ENCODE assay signal across 8 cellular contexts in the genomic region with DNA sequence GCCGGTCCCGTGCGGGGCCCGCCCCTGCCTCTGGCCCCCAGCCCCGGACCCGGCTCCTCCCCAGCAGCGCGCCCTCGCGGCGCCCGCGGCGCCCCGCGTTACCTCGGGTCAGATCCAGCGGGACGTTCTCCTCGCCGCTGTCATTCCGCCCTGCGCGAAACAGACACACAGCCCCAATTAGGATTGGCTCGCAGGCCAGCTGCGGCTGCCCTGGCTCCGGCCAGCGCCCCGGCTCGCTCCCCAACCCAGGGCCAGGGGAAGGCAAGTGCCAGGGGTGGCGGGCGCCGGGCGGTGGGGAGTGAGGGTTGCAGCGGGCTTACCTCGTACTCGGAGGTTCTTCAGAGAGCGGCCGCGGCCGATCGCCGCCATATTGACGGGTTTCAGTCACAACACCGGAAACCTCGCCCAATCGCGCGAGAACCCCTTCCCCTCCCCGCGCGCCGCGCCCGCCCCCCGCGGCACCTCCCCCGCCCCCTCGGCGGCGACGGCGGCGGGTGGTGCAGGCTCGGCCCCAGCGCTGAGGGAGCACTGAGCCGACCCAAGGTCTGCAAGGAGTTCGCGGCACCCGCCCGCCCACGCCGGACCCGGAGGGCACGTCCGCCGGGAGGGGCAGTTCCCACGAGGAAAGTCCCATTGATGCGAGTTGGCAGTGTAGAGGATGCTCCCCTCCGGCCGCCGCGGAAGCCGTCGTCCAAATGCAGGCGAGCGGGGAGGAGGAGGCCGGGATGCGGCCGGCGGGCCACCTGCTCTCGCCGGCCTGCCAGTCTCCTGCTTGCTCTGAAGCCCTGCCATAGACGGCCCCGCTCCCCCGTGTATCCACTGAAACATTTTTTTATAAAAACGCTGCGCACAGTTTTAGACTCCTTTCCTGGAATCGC. TPM values are rescaled to one million over a fixed set of nuclear protein-coding genes. Genes with fewer than 3 reads are reported as not detected.
A peak's percentile ranks its signal among the peaks of the same experiment; 100 is the strongest.
DNase-seq lines count a peak whose midpoint lies in the region; ATAC-seq and TF ChIP-seq lines count a peak whose summit lies in the region.

A gene with protein sequence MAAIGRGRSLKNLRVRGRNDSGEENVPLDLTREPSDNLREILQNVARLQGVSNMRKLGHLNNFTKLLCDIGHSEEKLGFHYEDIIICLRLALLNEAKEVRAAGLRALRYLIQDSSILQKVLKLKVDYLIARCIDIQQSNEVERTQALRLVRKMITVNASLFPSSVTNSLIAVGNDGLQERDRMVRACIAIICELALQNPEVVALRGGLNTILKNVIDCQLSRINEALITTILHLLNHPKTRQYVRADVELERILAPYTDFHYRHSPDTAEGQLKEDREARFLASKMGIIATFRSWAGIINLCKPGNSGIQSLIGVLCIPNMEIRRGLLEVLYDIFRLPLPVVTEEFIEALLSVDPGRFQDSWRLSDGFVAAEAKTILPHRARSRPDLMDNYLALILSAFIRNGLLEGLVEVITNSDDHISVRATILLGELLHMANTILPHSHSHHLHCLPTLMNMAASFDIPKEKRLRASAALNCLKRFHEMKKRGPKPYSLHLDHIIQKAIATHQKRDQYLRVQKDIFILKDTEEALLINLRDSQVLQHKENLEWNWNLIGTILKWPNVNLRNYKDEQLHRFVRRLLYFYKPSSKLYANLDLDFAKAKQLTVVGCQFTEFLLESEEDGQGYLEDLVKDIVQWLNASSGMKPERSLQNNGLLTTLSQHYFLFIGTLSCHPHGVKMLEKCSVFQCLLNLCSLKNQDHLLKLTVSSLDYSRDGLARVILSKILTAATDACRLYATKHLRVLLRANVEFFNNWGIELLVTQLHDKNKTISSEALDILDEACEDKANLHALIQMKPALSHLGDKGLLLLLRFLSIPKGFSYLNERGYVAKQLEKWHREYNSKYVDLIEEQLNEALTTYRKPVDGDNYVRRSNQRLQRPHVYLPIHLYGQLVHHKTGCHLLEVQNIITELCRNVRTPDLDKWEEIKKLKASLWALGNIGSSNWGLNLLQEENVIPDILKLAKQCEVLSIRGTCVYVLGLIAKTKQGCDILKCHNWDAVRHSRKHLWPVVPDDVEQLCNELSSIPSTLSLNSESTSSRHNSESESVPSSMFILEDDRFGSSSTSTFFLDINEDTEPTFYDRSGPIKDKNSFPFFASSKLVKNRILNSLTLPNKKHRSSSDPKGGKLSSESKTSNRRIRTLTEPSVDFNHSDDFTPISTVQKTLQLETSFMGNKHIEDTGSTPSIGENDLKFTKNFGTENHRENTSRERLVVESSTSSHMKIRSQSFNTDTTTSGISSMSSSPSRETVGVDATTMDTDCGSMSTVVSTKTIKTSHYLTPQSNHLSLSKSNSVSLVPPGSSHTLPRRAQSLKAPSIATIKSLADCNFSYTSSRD (N-terminal part only) (minus strand): TSS at position 391 of the 878 bp plus-strand sequence. CDS start 22 bp downstream, at position 369.

- no peaks in the 10 kb centered on the region for H3K9me2 ChIP-seq in SU-DHL-6 (replicated peaks; ENCODE audit: insufficient read depth, low read length)

- H3K27me3 Mint-ChIP-seq in activated naive CD8-positive, alpha-beta T cell treated with anti-CD3 and anti-CD28 coated beads, Interleukin-2, amount 10 ng/mL, durations not matched to agents 7 days and 5 days: peaks cover 23% of the 10 kb centered on the region

- H3K4me3 ChIP-seq in GM12865 (ENCODE audit: low read depth, low read length) (peak within 1 kb of the TSS; percentile 95), SU-DHL-6 (ENCODE audit: insufficient read depth, low read length, poor library complexity, severe bottlenecking) (peak within 1 kb of the TSS; percentile 100), parathyroid adenoma (ENCODE audit: low read depth, low read length) (peak within 1 kb of the TSS; percentile 97), tibial artery (peak within 1 kb of the TSS; percentile 99)

- H3K36me3 ChIP-seq in SU-DHL-6 (ENCODE audit: low read length): 0 out of 2 replicates have a peak, but pooled peaks cover 5% of the 10 kb centered on the region
- no peaks in the 10 kb centered on the region for H3K36me3 ChIP-seq in parathyroid adenoma (ENCODE audit: control insufficient read depth, insufficient read depth, low read length)
- peaks cover 0 to 6% (median 0%) of the 10 kb centered on the region in 3 donors for H3K36me3 ChIP-seq in tibial artery

- H3K4me3 Mint-ChIP-seq in activated naive CD8-positive, alpha-beta T cell treated with anti-CD3 and anti-CD28 coated beads, Interleukin-2, amount 10 ng/mL, durations not matched to agents 7 days and 5 days: peak within 1 kb of the TSS; percentile 96

- POLR2A ChIA-PET in activated naive CD8-positive, alpha-beta T cell treated with anti-CD3 and anti-CD28 coated beads, Interleukin-2, amount 10 ng/mL, durations not matched to agents 7 days and 5 days (lab: Charles Lee): interaction anchor here (0.6 to 1.0 kb wide), 3 partner anchors 22 to 142 kb away, joined by 3 to 4 read pairs (median 3); no protein-coding TSS in a partner anchor

- TF ChIP-seq CTCF in GM12865 (IDR thresholded peaks at IDR 0.05; ENCODE audit: insufficient read depth, low read depth, low read length, missing control alignments): no peak
- no peak for TF ChIP-seq CTCF in SU-DHL-6 (IDR thresholded peaks at IDR 0.05; ENCODE audit: insufficient read depth, low read length, poor library complexity, severe bottlenecking)
- no peak for TF ChIP-seq CTCF in parathyroid adenoma (IDR thresholded peaks at IDR 0.05)
- no peak for TF ChIP-seq CTCF in tibial artery (IDR thresholded peaks at IDR 0.05)

- H3K27ac ChIP-seq in SU-DHL-6 (ENCODE audit: low read depth, low read length): peak within 1 kb of the TSS; percentile 80
- peak within 1 kb of the TSS; percentile 96 for H3K27ac ChIP-seq in parathyroid adenoma
- peak within 1 kb of the TSS; percentile 99 to 100 for H3K27ac ChIP-seq in tibial artery

- DNase-seq in GM12865 (ENCODE audit: low read depth) (peak; percentile 94), NCI-H1105 treated with DMSO at 0.1 percent for 48 hours (lab: John Stamatoyannopoulos, UW) (peak; percentile 86), head of caudate nucleus (peak; percentile 83 to 96 (median 93)), tibial artery (peak; percentile 88 to 95)
- peak; percentile 95 for DNase-seq in activated naive CD8-positive, alpha-beta T cell treated with anti-CD3 and anti-CD28 coated beads, Interleukin-2, amount 10 ng/mL, durations not matched to agents 7 days and 5 days

- H3K79me2 ChIP-seq in SU-DHL-6 (ENCODE audit: insufficient read depth, low read length) (peaks cover 40% of the 10 kb centered on the region), parathyroid adenoma (peaks cover 21% of the 10 kb centered on the region)

- H3K27ac Mint-ChIP-seq in activated naive CD8-positive, alpha-beta T cell treated with anti-CD3 and anti-CD28 coated beads, Interleukin-2, amount 10 ng/mL, durations not matched to agents 7 days and 5 days: peak within 1 kb of the TSS; percentile 97

- H3K9me3 Mint-ChIP-seq in activated naive CD8-positive, alpha-beta T cell treated with anti-CD3 and anti-CD28 coated beads, Interleukin-2, amount 10 ng/mL, durations not matched to agents 7 days and 5 days: no peaks in the 10 kb centered on the region

- intact Hi-C loops in head of caudate nucleus (cut with DNase I) (loop anchor here (5.0 kb wide), 1 partner anchor 82 kb away; no protein-coding TSS in a partner anchor), tibial artery (cut with DNase I; ENCODE audit: low total_unique reads) (loop anchor here (5.0 kb wide), 1 partner anchor 57 kb away; no protein-coding TSS in a partner anchor)

- H3K4me1 ChIP-seq in parathyroid adenoma (no peaks in the 10 kb centered on the region), tibial artery (peaks cover 0 to 44% (median 18%) of the 10 kb centered on the region in 4 donors)

- peaks cover 25% of the 10 kb centered on the region for H3K36me3 Mint-ChIP-seq in activated naive CD8-positive, alpha-beta T cell treated with anti-CD3 and anti-CD28 coated beads, Interleukin-2, amount 10 ng/mL, durations not matched to agents 7 days and 5 days

- ATAC-seq in HG02678 (IDR thresholded peaks at IDR 0.05; ENCODE audit: unreplicated experiment): peak; percentile 72
- ATAC-seq in activated naive CD8-positive, alpha-beta T cell treated with anti-CD3 and anti-CD28 coated beads, Interleukin-2, amount 10 ng/mL, durations not matched to agents 7 days and 5 days (ENCODE audit: low read depth): peak; percentile 75

- peaks cover 34% of the 10 kb centered on the region for H3K4me1 Mint-ChIP-seq in activated naive CD8-positive, alpha-beta T cell treated with anti-CD3 and anti-CD28 coated beads, Interleukin-2, amount 10 ng/mL, durations not matched to agents 7 days and 5 days

- H3K9ac ChIP-seq in SU-DHL-6 (ENCODE audit: low read length) (peak within 1 kb of the TSS; percentile 92), parathyroid adenoma (peak within 1 kb of the TSS; percentile 98)

- peaks cover 27% of the 10 kb centered on the region for H4K20me1 ChIP-seq in SU-DHL-6 (ENCODE audit: low read depth, low read length)

- no peaks in the 10 kb centered on the region for H3K9me3 ChIP-seq in SU-DHL-6 (ENCODE audit: insufficient read depth, low read length)
- no peaks in the 10 kb centered on the region for H3K9me3 ChIP-seq in parathyroid adenoma (ENCODE audit: control insufficient read depth, low read length)
- H3K9me3 ChIP-seq in tibial artery: no peaks in the 10 kb centered on the region

- H3K4me2 ChIP-seq in SU-DHL-6 (ENCODE audit: low read depth, low read length, poor library complexity, severe bottlenecking) (peak within 1 kb of the TSS; percentile 79), parathyroid adenoma (ENCODE audit: low read length) (peak within 1 kb of the TSS; percentile 94)

- peak within 1 kb of the TSS; percentile 95 for H2AFZ ChIP-seq in SU-DHL-6 (ENCODE audit: low read depth, low read length, severe bottlenecking)
- H2AFZ ChIP-seq in parathyroid adenoma: peak within 1 kb of the TSS; percentile 98

- H3K27me3 ChIP-seq in SU-DHL-6 (ENCODE audit: low read length) (no peaks in the 10 kb centered on the region), parathyroid adenoma (ENCODE audit: control insufficient read depth, insufficient read depth, low read length) (no peaks in the 10 kb centered on the region), tibial artery (no peaks in the 10 kb centered on the region)

- peaks cover 19% of the 10 kb centered on the region; the same call in 1 of the 2 replicates for H3F3A ChIP-seq in SU-DHL-6 (ENCODE audit: insufficient read depth)

RNA-seq across cellular contexts. Expression of the gene that starts here (rescaled TPM):
- 10 to 100 TPM; 55.6 to 64.8 TPM for total RNA-seq in activated naive CD8-positive, alpha-beta T cell treated with anti-CD3 and anti-CD28 coated beads, Interleukin-2, amount 10 ng/mL, durations not matched to agents 7 days and 5 days

Comparison
In these comparisons a context has a peak if more than half of its experiments do, and no peak if none do; other contexts are left out.
1. Peak in every context shown above with its lines: DNase-seq, ATAC-seq, H3K4me3 ChIP-seq and H3K27ac ChIP-seq.